1 cellular context compared by ENCODE assay signal in genomic region chr13:45122941-45123340, GRCh38.
TF ChIP-seq lines count a peak whose summit lies in the region.

No MANE protein-coding gene starts in this region.

TF ChIP-seq in K562, 482 proteins besides CTCF, POLR2A, EP300 and RAD21 (continued from another document and continues in another):
- TF ChIP-seq MGA (IDR thresholded peaks at IDR 0.05), result 0 out of 2 replicates have a peak, but pooled peaks have one; percentile 13
- no peak for TF ChIP-seq MTA1 (IDR thresholded peaks at IDR 0.05; ENCODE audit: borderline replicate concordance)
- TF ChIP-seq HLTF (IDR thresholded peaks at IDR 0.05), result no peak
- TF ChIP-seq ZNF384 (IDR thresholded peaks at IDR 0.05; ENCODE audit: low read depth, low read length), result peak; percentile 88
- TF ChIP-seq ZMIZ1 (IDR thresholded peaks at IDR 0.05; ENCODE audit: low read depth in 2 of 2, low read length in 2 of 2), result 0 out of 4 replicates have a peak, but pooled peaks of 1 of the 2 experiments have one; percentile 24
- TF ChIP-seq SAFB2 (IDR thresholded peaks at IDR 0.05; ENCODE audit: borderline replicate concordance, low read depth, low read length, severe bottlenecking), result no peak
- no peak for TF ChIP-seq KAT2B (IDR thresholded peaks at IDR 0.05; ENCODE audit: low read depth, low read length)
- TF ChIP-seq SIN3A (IDR thresholded peaks at IDR 0.05; ENCODE audit: borderline replicate concordance in 2 of 2, control insufficient read depth in 1 of 2, low read depth in 2 of 2, low read length in 2 of 2), result no peak
- 0 out of 2 replicates have a peak, but pooled peaks have one; percentile 16 for TF ChIP-seq CXXC5 (CRISPR knock-in tag; IDR thresholded peaks at IDR 0.05)
- no peak for TF ChIP-seq ZNF583 (CRISPR knock-in tag; IDR thresholded peaks at IDR 0.05)
- TF ChIP-seq ESRRA (IDR thresholded peaks at IDR 0.05; ENCODE audit: borderline replicate concordance, low read depth), result no peak
- TF ChIP-seq TEAD1 (CRISPR knock-in tag; IDR thresholded peaks at IDR 0.05), result no peak
- TF ChIP-seq HDAC6 (IDR thresholded peaks at IDR 0.05; ENCODE audit: low read depth, low read length), result no peak
- TF ChIP-seq NCOR1 (IDR thresholded peaks at IDR 0.05), result peak; percentile 76
- TF ChIP-seq SMARCA5 (IDR thresholded peaks at IDR 0.05), result no peak
- no peak for TF ChIP-seq TSHZ1 (CRISPR knock-in tag; IDR thresholded peaks at IDR 0.05)
- peak; percentile 63; the same call in 1 of the 2 replicates for TF ChIP-seq ZKSCAN8 (CRISPR knock-in tag; IDR thresholded peaks at IDR 0.05)
- TF ChIP-seq RBM39 (optimal IDR thresholded peaks at IDR 0.05; ENCODE audit: low read depth, low read length), result no peak
- TF ChIP-seq MTA2 (IDR thresholded peaks at IDR 0.05; ENCODE audit: low read depth), result peak; percentile 47; the same call in 1 of the 2 replicates
- TF ChIP-seq DPF2 (IDR thresholded peaks at IDR 0.05), result peak; percentile 79
- TF ChIP-seq MAFK (IDR thresholded peaks at IDR 0.05; ENCODE audit: low read length), result no peak
- TF ChIP-seq ZNF57 (CRISPR knock-in tag; IDR thresholded peaks at IDR 0.05), result no peak
- no peak for TF ChIP-seq LARP7 (IDR thresholded peaks at IDR 0.05)
- TF ChIP-seq BRF1 (IDR thresholded peaks at IDR 0.05; ENCODE audit: borderline replicate concordance, extremely low read depth, insufficient read length), result no peak
- TF ChIP-seq KLF16 (IDR thresholded peaks at IDR 0.05), result no peak
- no peak for TF ChIP-seq GABPB2 (CRISPR knock-in tag; conservative IDR thresholded peaks at IDR 0.05)
- TF ChIP-seq DLX4 (CRISPR knock-in tag; IDR thresholded peaks at IDR 0.05), result no peak
- TF ChIP-seq ZNF639 (CRISPR knock-in tag; conservative IDR thresholded peaks at IDR 0.05 in 1 of 2, IDR thresholded peaks at IDR 0.05 in 1 of 2), result no peak
- TF ChIP-seq GATA2 (CRISPR knock-in tag; IDR thresholded peaks at IDR 0.05), result peak; percentile 69
- no peak for TF ChIP-seq MLX (CRISPR knock-in tag; conservative IDR thresholded peaks at IDR 0.05)
- TF ChIP-seq HNRNPUL1 (IDR thresholded peaks at IDR 0.05; ENCODE audit: low read length), result no peak
- TF ChIP-seq HCFC1 (IDR thresholded peaks at IDR 0.05; ENCODE audit: low read depth, low read length), result no peak
- TF ChIP-seq ATF2 (CRISPR knock-in tag; IDR thresholded peaks at IDR 0.05), result no peak
- TF ChIP-seq RBBP5 (IDR thresholded peaks at IDR 0.05; ENCODE audit: borderline replicate concordance, insufficient read depth, low read length, poor library complexity, severe bottlenecking), result no peak
- TF ChIP-seq CREBBP (IDR thresholded peaks at IDR 0.05; ENCODE audit: low read depth, low read length), result no peak
- 0 out of 2 replicates have a peak, but pooled peaks have one; percentile 31 for TF ChIP-seq SOX6 (IDR thresholded peaks at IDR 0.05)
